Comparison of ENCODE assay signal across 1 cellular context in the genomic region with DNA sequence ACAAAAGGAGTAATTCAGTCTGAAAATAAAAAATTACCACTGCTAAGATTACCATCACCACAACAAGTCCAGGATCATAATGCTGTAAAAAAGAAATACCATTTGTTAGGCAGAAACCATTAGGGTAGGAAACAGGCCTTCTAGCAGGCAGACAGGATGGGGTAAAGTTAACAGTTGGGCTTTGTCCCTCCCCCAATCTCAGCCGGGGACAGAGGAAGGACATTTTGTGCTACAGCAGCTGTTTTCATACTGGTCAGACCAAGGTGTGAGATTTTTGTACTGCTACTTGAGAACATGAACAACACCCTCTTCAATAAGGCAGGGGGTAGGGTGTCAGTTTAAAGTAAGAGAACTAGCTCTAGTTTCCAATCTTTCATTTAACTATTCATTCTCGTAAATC.
TF ChIP-seq lines count a peak whose summit lies in the region.

No MANE protein-coding gene starts in this region.

TF ChIP-seq in GM23338, 12 proteins besides CTCF, POLR2A, EP300 and RAD21 (continued from another document):
- TF ChIP-seq, protein P1, sequence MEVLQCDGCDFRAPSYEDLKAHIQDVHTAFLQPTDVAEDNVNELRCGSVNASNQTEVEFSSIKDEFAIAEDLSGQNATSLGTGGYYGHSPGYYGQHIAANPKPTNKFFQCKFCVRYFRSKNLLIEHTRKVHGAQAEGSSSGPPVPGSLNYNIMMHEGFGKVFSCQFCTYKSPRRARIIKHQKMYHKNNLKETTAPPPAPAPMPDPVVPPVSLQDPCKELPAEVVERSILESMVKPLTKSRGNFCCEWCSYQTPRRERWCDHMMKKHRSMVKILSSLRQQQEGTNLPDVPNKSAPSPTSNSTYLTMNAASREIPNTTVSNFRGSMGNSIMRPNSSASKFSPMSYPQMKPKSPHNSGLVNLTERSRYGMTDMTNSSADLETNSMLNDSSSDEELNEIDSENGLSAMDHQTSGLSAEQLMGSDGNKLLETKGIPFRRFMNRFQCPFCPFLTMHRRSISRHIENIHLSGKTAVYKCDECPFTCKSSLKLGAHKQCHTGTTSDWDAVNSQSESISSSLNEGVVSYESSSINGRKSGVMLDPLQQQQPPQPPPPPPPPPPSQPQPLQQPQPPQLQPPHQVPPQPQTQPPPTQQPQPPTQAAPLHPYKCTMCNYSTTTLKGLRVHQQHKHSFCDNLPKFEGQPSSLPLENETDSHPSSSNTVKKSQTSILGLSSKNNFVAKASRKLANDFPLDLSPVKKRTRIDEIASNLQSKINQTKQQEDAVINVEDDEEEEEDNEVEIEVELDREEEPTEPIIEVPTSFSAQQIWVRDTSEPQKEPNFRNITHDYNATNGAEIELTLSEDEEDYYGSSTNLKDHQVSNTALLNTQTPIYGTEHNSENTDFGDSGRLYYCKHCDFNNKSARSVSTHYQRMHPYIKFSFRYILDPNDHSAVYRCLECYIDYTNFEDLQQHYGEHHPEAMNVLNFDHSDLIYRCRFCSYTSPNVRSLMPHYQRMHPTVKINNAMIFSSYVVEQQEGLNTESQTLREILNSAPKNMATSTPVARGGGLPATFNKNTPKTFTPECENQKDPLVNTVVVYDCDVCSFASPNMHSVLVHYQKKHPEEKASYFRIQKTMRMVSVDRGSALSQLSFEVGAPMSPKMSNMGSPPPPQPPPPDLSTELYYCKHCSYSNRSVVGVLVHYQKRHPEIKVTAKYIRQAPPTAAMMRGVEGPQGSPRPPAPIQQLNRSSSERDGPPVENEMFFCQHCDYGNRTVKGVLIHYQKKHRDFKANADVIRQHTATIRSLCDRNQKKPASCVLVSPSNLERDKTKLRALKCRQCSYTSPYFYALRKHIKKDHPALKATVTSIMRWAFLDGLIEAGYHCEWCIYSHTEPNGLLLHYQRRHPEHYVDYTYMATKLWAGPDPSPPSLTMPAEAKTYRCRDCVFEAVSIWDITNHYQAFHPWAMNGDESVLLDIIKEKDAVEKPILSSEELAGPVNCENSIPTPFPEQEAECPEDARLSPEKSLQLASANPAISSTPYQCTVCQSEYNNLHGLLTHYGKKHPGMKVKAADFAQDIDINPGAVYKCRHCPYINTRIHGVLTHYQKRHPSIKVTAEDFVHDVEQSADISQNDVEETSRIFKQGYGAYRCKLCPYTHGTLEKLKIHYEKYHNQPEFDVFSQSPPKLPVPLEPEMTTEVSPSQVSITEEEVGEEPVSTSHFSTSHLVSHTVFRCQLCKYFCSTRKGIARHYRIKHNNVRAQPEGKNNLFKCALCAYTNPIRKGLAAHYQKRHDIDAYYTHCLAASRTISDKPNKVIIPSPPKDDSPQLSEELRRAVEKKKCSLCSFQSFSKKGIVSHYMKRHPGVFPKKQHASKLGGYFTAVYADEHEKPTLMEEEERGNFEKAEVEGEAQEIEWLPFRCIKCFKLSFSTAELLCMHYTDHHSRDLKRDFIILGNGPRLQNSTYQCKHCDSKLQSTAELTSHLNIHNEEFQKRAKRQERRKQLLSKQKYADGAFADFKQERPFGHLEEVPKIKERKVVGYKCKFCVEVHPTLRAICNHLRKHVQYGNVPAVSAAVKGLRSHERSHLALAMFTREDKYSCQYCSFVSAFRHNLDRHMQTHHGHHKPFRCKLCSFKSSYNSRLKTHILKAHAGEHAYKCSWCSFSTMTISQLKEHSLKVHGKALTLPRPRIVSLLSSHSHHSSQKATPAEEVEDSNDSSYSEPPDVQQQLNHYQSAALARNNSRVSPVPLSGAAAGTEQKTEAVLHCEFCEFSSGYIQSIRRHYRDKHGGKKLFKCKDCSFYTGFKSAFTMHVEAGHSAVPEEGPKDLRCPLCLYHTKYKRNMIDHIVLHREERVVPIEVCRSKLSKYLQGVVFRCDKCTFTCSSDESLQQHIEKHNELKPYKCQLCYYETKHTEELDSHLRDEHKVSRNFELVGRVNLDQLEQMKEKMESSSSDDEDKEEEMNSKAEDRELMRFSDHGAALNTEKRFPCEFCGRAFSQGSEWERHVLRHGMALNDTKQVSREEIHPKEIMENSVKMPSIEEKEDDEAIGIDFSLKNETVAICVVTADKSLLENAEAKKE (CRISPR knock-in tag; IDR thresholded peaks at IDR 0.05) = no peak
- TF ChIP-seq CREB1 (CRISPR knock-in tag; IDR thresholded peaks at IDR 0.05; ENCODE audit: low read depth) (no peak), STAT1 (IDR thresholded peaks at IDR 0.05; ENCODE audit: unreplicated experiment) (no peak), EZH2 (IDR thresholded peaks at IDR 0.05; ENCODE audit: low read depth, unreplicated experiment) (no peak), ZNF331 (CRISPR knock-in tag; IDR thresholded peaks at IDR 0.05; ENCODE audit: low read depth) (no peak), JUNB (IDR thresholded peaks at IDR 0.05; ENCODE audit: unreplicated experiment) (no peak), POLR2AphosphoS5 (IDR thresholded peaks at IDR 0.05; ENCODE audit: low read depth) (no peak)
TF ChIP-seq in GM23338: peak in this region for 0.
